ENCODE assay signal across 11 cellular contexts in the genomic region with DNA sequence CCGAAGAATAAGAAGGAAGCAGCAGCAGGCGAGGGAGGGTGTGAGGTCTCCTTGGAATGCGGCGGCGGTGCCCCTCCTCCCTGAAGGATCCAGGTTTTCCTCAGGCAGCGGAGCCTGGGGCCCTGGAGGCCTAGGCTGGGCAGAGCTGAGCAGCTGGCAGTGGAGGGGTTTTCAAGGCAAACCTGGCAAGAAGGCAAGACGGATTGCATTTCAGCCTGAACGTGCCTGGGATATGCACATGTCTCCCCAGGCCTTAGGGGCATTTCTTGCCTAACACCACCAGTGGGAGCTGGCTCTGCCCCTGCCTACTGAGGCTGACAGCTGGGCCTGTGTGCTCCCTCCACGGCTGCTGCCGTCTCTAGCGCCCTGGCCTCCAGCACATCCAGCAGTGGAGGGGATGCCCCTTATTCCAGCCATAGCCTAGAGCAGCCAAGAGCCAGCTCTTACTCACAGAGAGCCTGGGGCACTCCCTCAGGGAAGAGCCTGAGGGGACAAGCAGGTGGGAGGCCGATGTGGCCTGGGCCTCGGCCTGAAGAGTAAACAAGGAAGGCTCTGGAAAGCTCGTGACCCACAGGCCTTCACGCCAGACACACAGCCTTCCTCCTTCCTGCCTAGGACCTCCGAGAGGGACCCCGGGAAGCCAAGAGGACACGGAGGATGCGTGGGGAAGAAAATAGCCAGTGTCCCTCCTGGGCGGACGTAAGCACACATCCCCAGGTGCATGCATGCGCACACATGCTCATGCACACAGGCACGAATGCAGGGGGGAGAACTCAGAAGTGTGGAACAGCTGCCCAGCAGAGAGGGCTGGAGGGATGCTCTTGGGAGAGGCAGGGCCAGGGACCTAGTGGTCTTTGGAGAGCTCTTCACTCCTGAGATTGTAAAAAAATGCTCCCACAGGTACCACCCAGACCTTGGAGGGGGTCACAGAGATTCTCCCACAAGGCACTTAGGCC. TPM values are rescaled to one million over a fixed set of nuclear protein-coding genes. Genes with fewer than 3 reads are reported as not detected.
DNase-seq lines count a peak whose midpoint lies in the region; ATAC-seq, FAIRE-seq and TF ChIP-seq lines count a peak whose summit lies in the region.
"Had no signal": no experiment of that assay in that cellular context is flagged by ENCODE, and none has a peak within 500 bp of the region (broad histone marks: within the 10 kb centered on the region; RNA-seq: fewer than 3 reads in every experiment).

No MANE protein-coding gene starts in this region.

- no peak overlapping the region for H3K27ac Mint-ChIP-seq in WTC11

- peak; percentile 30 for FAIRE-seq in urothelium cell line (lab: Jason Lieb, UNC)
- FAIRE-seq: A549 had no signal

- DNase-seq in NCI-H2227 (lab: John Stamatoyannopoulos, UW; ENCODE audit: unreplicated experiment) = peak; percentile 32
- DNase-seq in NCI-H2227 treated with DMSO at 0.1 percent for 48 hours (lab: John Stamatoyannopoulos, UW) = no peak
- DNase-seq in WTC11 (ENCODE audit: low spot score) = peak; percentile 54
- peak; percentile 61 for DNase-seq in iPS-NIHi7 (ENCODE audit: extremely low spot score)
- DNase-seq in urothelium cell line (ENCODE audit: low spot score) = no peak
- DNase-seq in NCI-H1105 (lab: John Stamatoyannopoulos, UW) = no peak
- DNase-seq in medulla oblongata (ENCODE audit: extremely low spot score) = no peak
- DNase-seq: activated T-cell treated with anti-CD3 and anti-CD28 coated beads, Interleukin-2, amount 50 U/mL, for 48 hours; immature natural killer cell had no signal

- H3K27me3 Mint-ChIP-seq in WTC11 (ENCODE audit: low read depth) = no peaks in the 10 kb centered on the region; the same call in 1 of the 2 replicates

- POLR2A ChIA-PET in WTC11 (lab: Charles Lee) = interaction anchor here (0.6 to 1.2 kb wide), 2 partner anchors 24 to 50 kb away, joined by 4 read pairs; a partner anchor contains a TSS

- no peak for TF ChIP-seq CTCF in WTC11 (IDR thresholded peaks at IDR 0.05)

- no peaks in the 10 kb centered on the region for H3K36me3 Mint-ChIP-seq in WTC11
- H3K36me3 Mint-ChIP-seq: immature natural killer cell had no signal

- ATAC-seq in WTC11 (peak; percentile 67), GM21360 (IDR thresholded peaks at IDR 0.05; ENCODE audit: unreplicated experiment) (no peak)

- no peaks in the 10 kb centered on the region for H3K9me3 Mint-ChIP-seq in WTC11
- H3K9me3 Mint-ChIP-seq: immature natural killer cell had no signal

- CTCF ChIA-PET in WTC11 (lab: Charles Lee) = interaction anchor here (0.6 to 5.4 kb wide), 13 partner anchors 9 to 183 kb away, joined by 3 to 53 read pairs (median 4); a partner anchor contains a TSS

- peaks cover 33% of the 10 kb centered on the region for H3K4me1 Mint-ChIP-seq in WTC11
- H3K4me1 Mint-ChIP-seq: immature natural killer cell had no signal

- no peak overlapping the region for H3K4me3 Mint-ChIP-seq in WTC11
- H3K4me3 Mint-ChIP-seq: immature natural killer cell had no signal

TF ChIP-seq in WTC11, 78 proteins besides CTCF, POLR2A, EP300 and RAD21:
- 0 out of 2 replicates have a peak, but pooled peaks have one; percentile 9 for TF ChIP-seq ZNF232 (CRISPR knock-in tag; IDR thresholded peaks at IDR 0.05)
- no peak for TF ChIP-seq SMAD4 (CRISPR knock-in tag; IDR thresholded peaks at IDR 0.05)

RNA-seq across cellular contexts. Expression of a gene that starts 23.0 kb away (rescaled TPM):
- total RNA-seq in WTC11 (2021) = 46.0 to 50.7 TPM (median 50.5 TPM) in 3 replicates

RNA-seq across cellular contexts. Expression of a gene that starts 24.3 kb away (rescaled TPM):
- 5.0 to 6.7 TPM (median 6.5 TPM) in 3 replicates for total RNA-seq in WTC11 (2021)

RNA-seq across cellular contexts. Expression of a gene that starts 56.7 kb away (rescaled TPM):
- total RNA-seq in WTC11 (2021) = 10.6 to 12.6 TPM (median 12.2 TPM) in 3 replicates

Comparison
In these comparisons a context has a peak if more than half of its experiments do, and no peak if none do; other contexts are left out.
1. DNase-seq: peak in NCI-H2227 (single experiment), WTC11 (single experiment) and iPS-NIHi7 (single experiment); none in NCI-H2227 treated with DMSO at 0.1 percent for 48 hours (single experiment), urothelium cell line (single experiment), NCI-H1105 (single experiment) and medulla oblongata (single experiment).